Comparison of ENCODE assay signal across 8 cellular contexts in genomic region chr22:33579448-33580093, GRCh38.
DNase-seq lines count a peak whose midpoint lies in the region; ATAC-seq and TF ChIP-seq lines count a peak whose summit lies in the region.

No MANE protein-coding gene starts in this region.

- ATAC-seq in HG02885 (IDR thresholded peaks at IDR 0.05; ENCODE audit: poor library complexity, unreplicated experiment) (peak; percentile 46), RWPE2 (ENCODE audit: low read depth) (peak; percentile 64), left lung (peak; percentile 97), GM18870 (IDR thresholded peaks at IDR 0.05; ENCODE audit: unreplicated experiment) (no peak)
- peak; percentile 69 to 77 for ATAC-seq in stimulated activated naive B cell treated with anti-CD40 and anti-IgM and Interleukin-4, amounts not matched to agents 10 μg/mL and 1 μg/mL and 100 μg/mL, for 72 hours (replicated peaks)

- no peaks in the 10 kb centered on the region for H3K27me3 Mint-ChIP-seq in stimulated activated naive B cell treated with anti-CD40 and anti-IgM and Interleukin-4, amounts not matched to agents 10 μg/mL and 1 μg/mL and 100 μg/mL, for 72 hours

- H3K4me3 ChIP-seq in RWPE2 (ENCODE audit: severe bottlenecking), result no peak overlapping the region
- no peak overlapping the region for H3K4me3 ChIP-seq in choroid plexus epithelial cell (ENCODE audit: low read depth, low read length)
- H3K4me3 ChIP-seq in left lung, result no peak overlapping the region

- peaks cover 40 to 53% of the 10 kb centered on the region in 2 donors for H3K4me1 Mint-ChIP-seq in stimulated activated naive B cell treated with anti-CD40 and anti-IgM and Interleukin-4, amounts not matched to agents 10 μg/mL and 1 μg/mL and 100 μg/mL, for 72 hours

- H3K36me3 Mint-ChIP-seq in stimulated activated naive B cell treated with anti-CD40 and anti-IgM and Interleukin-4, amounts not matched to agents 10 μg/mL and 1 μg/mL and 100 μg/mL, for 72 hours, result peaks cover 4 to 14% of the 10 kb centered on the region in 2 donors

- no peaks in the 10 kb centered on the region for H3K4me1 ChIP-seq in RWPE2 (ENCODE audit: insufficient read depth, poor library complexity, severe bottlenecking)
- peaks cover 0 to 7% of the 10 kb centered on the region in 2 donors for H3K4me1 ChIP-seq in left lung

- no peak overlapping the region for H3K4me3 Mint-ChIP-seq in stimulated activated naive B cell treated with anti-CD40 and anti-IgM and Interleukin-4, amounts not matched to agents 10 μg/mL and 1 μg/mL and 100 μg/mL, for 72 hours

- peak; percentile 75 for TF ChIP-seq CTCF in RWPE2 (IDR thresholded peaks at IDR 0.05; ENCODE audit: poor library complexity, severe bottlenecking)
- TF ChIP-seq CTCF in choroid plexus epithelial cell (conservative IDR thresholded peaks at IDR 0.05; ENCODE audit: low read depth, low read length), result peak; percentile 95
- TF ChIP-seq CTCF in left lung (IDR thresholded peaks at IDR 0.05), result peak; percentile 79 to 85

- peak overlapping the region; percentile 56 for H3K27ac Mint-ChIP-seq in stimulated activated naive B cell treated with anti-CD40 and anti-IgM and Interleukin-4, amounts not matched to agents 10 μg/mL and 1 μg/mL and 100 μg/mL, for 72 hours

- peaks cover 0 to 4% of the 10 kb centered on the region in 2 donors for H3K9me3 Mint-ChIP-seq in stimulated activated naive B cell treated with anti-CD40 and anti-IgM and Interleukin-4, amounts not matched to agents 10 μg/mL and 1 μg/mL and 100 μg/mL, for 72 hours

- peak; percentile 47 for DNase-seq in NCI-H146 (lab: John Stamatoyannopoulos, UW)
- no peak for DNase-seq in NCI-H146 treated with DMSO at 0.1 percent for 48 hours (lab: John Stamatoyannopoulos, UW; ENCODE audit: unreplicated experiment)
- DNase-seq in RWPE2 (ENCODE audit: low spot score), result no peak
- DNase-seq in choroid plexus epithelial cell (ENCODE audit: low read depth), result peak; percentile 56
- no peak for DNase-seq in left lung
- peak; percentile 20 for DNase-seq in stimulated activated naive B cell treated with anti-CD40 and anti-IgM and Interleukin-4, amounts not matched to agents 10 μg/mL and 1 μg/mL and 100 μg/mL, for 72 hours

- H3K27me3 ChIP-seq in RWPE2 (ENCODE audit: insufficient read depth, poor library complexity, severe bottlenecking), result no peaks in the 10 kb centered on the region
- H3K27me3 ChIP-seq in left lung, result no peaks in the 10 kb centered on the region

- no peak overlapping the region for H3K27ac ChIP-seq in RWPE2 (ENCODE audit: poor library complexity, severe bottlenecking)
- no peak overlapping the region for H3K27ac ChIP-seq in left lung

- H3K9me3 ChIP-seq in RWPE2 (ENCODE audit: severe bottlenecking) (no peaks in the 10 kb centered on the region), left lung (no peaks in the 10 kb centered on the region)

- H3K36me3 ChIP-seq in RWPE2 (ENCODE audit: low read depth), result no peaks in the 10 kb centered on the region
- H3K36me3 ChIP-seq in left lung, result no peaks in the 10 kb centered on the region

- intact Hi-C loops in left lung (cut with DNase I), result loop anchor here in 1 of 2 donors (5.0 kb wide), 2 partner anchors 62 to 277 kb away; no protein-coding TSS in a partner anchor

Comparison
In these comparisons a context has a peak if more than half of its experiments do, and no peak if none do; other contexts are left out.
1. DNase-seq: peak in NCI-H146 (single experiment), choroid plexus epithelial cell (single experiment) and stimulated activated naive B cell treated with anti-CD40 and anti-IgM and Interleukin-4, amounts not matched to agents 10 μg/mL and 1 μg/mL and 100 μg/mL, for 72 hours (single experiment); none in NCI-H146 treated with DMSO at 0.1 percent for 48 hours (single experiment), RWPE2 (single experiment) and left lung (0 of 2).
2. Peak in every context shown above with its lines, with median percentiles within 50 percentile points of each other: CTCF ChIP-seq.